ENCODE assay signal across 8 cellular contexts in the genomic region with DNA sequence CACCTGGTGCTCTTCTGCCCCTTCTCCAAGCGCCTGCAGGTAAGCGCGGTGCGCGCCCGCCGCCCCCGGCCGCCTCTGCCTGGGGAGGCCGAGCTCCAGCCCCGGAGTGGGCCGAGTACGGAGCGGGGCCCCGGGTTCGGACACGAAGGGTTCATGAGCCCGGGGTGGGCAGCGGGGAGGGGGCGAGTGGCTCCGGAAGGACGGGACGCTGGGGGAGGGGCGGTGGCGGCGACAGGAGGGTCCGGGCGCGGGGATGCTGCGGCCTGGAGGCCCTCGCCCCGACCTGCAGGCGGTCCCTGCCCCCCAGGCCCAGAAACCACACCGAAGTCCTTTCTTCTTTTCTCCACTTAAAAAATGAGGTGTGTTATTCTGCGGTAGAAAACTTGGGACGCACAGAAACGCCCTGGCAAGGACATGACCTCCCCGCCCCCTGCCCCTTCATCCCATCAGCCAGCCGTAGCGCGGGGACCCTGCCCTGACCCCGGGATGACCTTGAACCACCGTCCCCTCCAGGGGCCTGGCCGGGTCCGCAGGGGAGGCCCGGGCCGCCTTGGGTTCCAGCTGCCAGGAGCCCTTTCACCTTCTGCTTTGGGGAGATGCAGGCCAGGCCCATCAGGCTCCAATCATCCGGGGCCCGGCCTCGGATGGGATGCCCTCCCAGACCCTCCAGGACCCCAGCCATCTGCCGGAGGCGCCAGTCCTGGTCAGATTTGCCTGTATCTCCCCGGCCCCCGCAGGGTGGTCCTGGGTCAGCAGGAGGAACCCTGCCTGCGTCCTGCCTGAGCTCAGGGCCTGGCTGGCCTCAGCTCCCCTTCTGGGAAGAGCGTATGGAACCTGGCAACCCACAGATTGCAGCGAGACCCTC. TPM values are rescaled to one million over a fixed set of nuclear protein-coding genes. Genes with fewer than 3 reads are reported as not detected.
DNase-seq lines count a peak whose midpoint lies in the region; ATAC-seq and TF ChIP-seq lines count a peak whose summit lies in the region.

No MANE protein-coding gene starts in this region.

- ATAC-seq in HG03045 (IDR thresholded peaks at IDR 0.05; ENCODE audit: unreplicated experiment) (no peak), GM21717 (IDR thresholded peaks at IDR 0.05; ENCODE audit: unreplicated experiment) (no peak)

- DNase-seq in breast epithelium (ENCODE audit: low spot score in 2 of 2) (no peak), MCF 10A (ENCODE audit: unreplicated experiment) (no peak), dermis blood vessel endothelial cell (peak; percentile 14), AG08395 (ENCODE audit: low spot score) (no peak)

- H3K27me3 ChIP-seq in breast epithelium (no peaks in the 10 kb centered on the region), muscle layer of colon (ENCODE audit: control insufficient read depth in 1 of 2, insufficient read depth in 2 of 2, low read length in 2 of 2) (peaks cover 0 to 9% of the 10 kb centered on the region in 2 donors)

- no peaks in the 10 kb centered on the region for H3K9me3 Mint-ChIP-seq in MCF 10A (ENCODE audit: unreplicated experiment)

- H3K4me3 ChIP-seq in breast epithelium (peak overlapping the region; percentile 45 to 78 (median 65)), muscle layer of colon (ENCODE audit: low read depth in 1 of 2, low read length in 2 of 2) (peak overlapping the region; percentile 31 to 52), urinary bladder (ENCODE audit: low read depth, low read length) (peak overlapping the region; percentile 47)

- CTCF ChIA-PET in MCF 10A (lab: Yijun Ruan, JAX), result interaction anchor here (0.6 to 0.8 kb wide), 2 partner anchors 13 to 15 kb away, joined by 3 read pairs; no protein-coding TSS in a partner anchor

- H3K4me1 ChIP-seq in breast epithelium (no peaks in the 10 kb centered on the region), muscle layer of colon (ENCODE audit: insufficient read depth, low read length) (peaks cover 13% of the 10 kb centered on the region), urinary bladder (ENCODE audit: insufficient read depth) (no peaks in the 10 kb centered on the region)

- no peak for TF ChIP-seq POLR2A in breast epithelium (IDR thresholded peaks at IDR 0.05)

- no peak overlapping the region for H3K4me3 Mint-ChIP-seq in MCF 10A (ENCODE audit: unreplicated experiment)

- no peaks in the 10 kb centered on the region for H3K36me3 Mint-ChIP-seq in MCF 10A (ENCODE audit: insufficient read depth, unreplicated experiment)

- H3K4me1 Mint-ChIP-seq in MCF 10A (ENCODE audit: insufficient read depth, unreplicated experiment), result no peaks in the 10 kb centered on the region

- intact Hi-C loops in breast epithelium (cut with DNase I; ENCODE audit: low total_unique reads), result no loop called here
- intact Hi-C loops in MCF 10A (cut with micrococcal nuclease), result no loop called here

- H3K9me3 ChIP-seq in breast epithelium (no peaks in the 10 kb centered on the region), muscle layer of colon (ENCODE audit: low read length) (no peaks in the 10 kb centered on the region)

- no peak overlapping the region for H3K9ac ChIP-seq in muscle layer of colon (ENCODE audit: low read length)

- WGBS in urinary bladder, result 12% methylated on average over 57 of the region's 57 CpGs

- TF ChIP-seq CTCF in breast epithelium (IDR thresholded peaks at IDR 0.05), result no peak
- no peak for TF ChIP-seq CTCF in MCF 10A (IDR thresholded peaks at IDR 0.05; ENCODE audit: unreplicated experiment)

- H3K27ac ChIP-seq in breast epithelium (peak overlapping the region in 1 of 2 donors; percentile 7), muscle layer of colon (ENCODE audit: low read depth, low read length) (peak overlapping the region; percentile 70), urinary bladder (ENCODE audit: low read depth) (no peak overlapping the region)

- peaks cover 10% of the 10 kb centered on the region for H3K27me3 Mint-ChIP-seq in MCF 10A (ENCODE audit: insufficient read depth, unreplicated experiment)

- POLR2A ChIA-PET in MCF 10A (lab: Yijun Ruan, JAX), result interaction anchor here (0.7 to 1.4 kb wide), 3 partner anchors 10 to 104 kb away, joined by 3 to 4 read pairs (median 3); no protein-coding TSS in a partner anchor

- no TSS peak for BruUV-seq in MCF 10A (replicated peaks; lab: Mats Ljungman, UMichigan)

- no peaks in the 10 kb centered on the region for H3K36me3 ChIP-seq in breast epithelium
- no peaks in the 10 kb centered on the region for H3K36me3 ChIP-seq in muscle layer of colon (ENCODE audit: insufficient read depth, low read length)
- no peaks in the 10 kb centered on the region for H3K36me3 ChIP-seq in urinary bladder (ENCODE audit: insufficient read depth)

- no peak overlapping the region for H3K27ac Mint-ChIP-seq in MCF 10A (ENCODE audit: low read depth, unreplicated experiment)

RNA-seq across cellular contexts. Expression of gene DIPK1B, which starts 0.6 kb away (rescaled TPM):
- total RNA-seq in breast epithelium (1 to 10 TPM; 4.8 to 8.2 (median 5.6) TPM), MCF 10A (2022) (not detected in 2 replicates), dermis blood vessel endothelial cell (172 and 238 TPM in 2 replicates), urinary bladder (10.8 TPM)
- 18.9 TPM for polyA plus RNA-seq in urinary bladder

RNA-seq across cellular contexts. Expression of gene AGPAT2, which starts 25.7 kb away (rescaled TPM):
- total RNA-seq in breast epithelium (100 to 1,000 TPM; 106 to 551 (median 110) TPM), MCF 10A (2022) (30.4 and 33.3 TPM in 2 replicates), dermis blood vessel endothelial cell (46.1 and 62.6 TPM in 2 replicates), urinary bladder (9.8 TPM)
- 78.9 TPM for polyA plus RNA-seq in urinary bladder

RNA-seq across cellular contexts. Expression of gene LCN10, which starts 29.8 kb away (rescaled TPM):
- 1 to 10 TPM in 2 of 3 donors, under 1 TPM in 1; 0.73 to 6.9 (median 6.7) TPM for total RNA-seq in breast epithelium
- total RNA-seq in MCF 10A (2022), result not detected in 2 replicates
- 0.05 TPM in 1 of 2 replicates, not detected in the other for total RNA-seq in dermis blood vessel endothelial cell
- total RNA-seq in urinary bladder, result not detected
- polyA plus RNA-seq in urinary bladder, result 11.3 TPM

RNA-seq across cellular contexts. Expression of gene LCN6, which starts 35.4 kb away (rescaled TPM):
- total RNA-seq in breast epithelium, result 10 to 100 TPM in 1 of 3 donors, 1 to 10 TPM in 2; 4.1 to 12.2 (median 9.5) TPM
- total RNA-seq in MCF 10A (2022), result not detected in 2 replicates
- total RNA-seq in dermis blood vessel endothelial cell, result 0.68 TPM in 1 of 2 replicates, not detected in the other
- not detected for total RNA-seq in urinary bladder
- 26.6 TPM for polyA plus RNA-seq in urinary bladder

RNA-seq across cellular contexts. Expression of gene LCN8, which starts 45.1 kb away (rescaled TPM):
- total RNA-seq in breast epithelium, result not detected
- not detected in 2 replicates for total RNA-seq in MCF 10A (2022)
- total RNA-seq in dermis blood vessel endothelial cell, result not detected in 2 replicates
- total RNA-seq in urinary bladder, result not detected
- polyA plus RNA-seq in urinary bladder, result not detected

Comparison
In these comparisons a context has a peak if more than half of its experiments do, and no peak if none do; other contexts are left out.
1. RNA of gene DIPK1B, which starts 0.6 kb away (total RNA-seq): 172 to 238 TPM in dermis blood vessel endothelial cell; 10.8 TPM in urinary bladder (single experiment), 4.8 to 8.2 TPM in breast epithelium and not detected in MCF 10A; every median in the first group is over 10 times any median in the second.
2. Peak in every context shown above with its lines, with median percentiles within 50 percentile points of each other: H3K4me3 ChIP-seq.